28 cellular contexts compared by ENCODE assay signal in the genomic region with DNA sequence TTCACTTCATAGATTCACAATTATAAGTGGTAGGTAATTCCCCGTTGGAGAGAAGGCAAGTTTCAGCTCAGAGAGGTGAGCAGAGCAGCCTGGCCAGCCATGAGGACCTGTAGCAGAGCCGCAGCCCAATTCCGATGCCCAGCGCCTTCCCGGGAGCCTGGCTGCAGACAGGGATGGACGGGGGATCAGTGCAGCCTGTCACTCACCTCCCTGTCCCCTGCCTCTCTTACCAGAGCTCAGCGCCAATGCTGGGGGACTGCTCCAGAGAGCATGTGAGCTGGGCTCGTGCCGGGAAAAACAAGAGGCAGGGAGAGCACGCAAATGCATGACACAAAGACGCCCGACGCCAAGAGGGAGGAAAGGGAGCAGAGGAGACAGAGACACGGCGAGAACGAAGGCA.
"Had no signal": no experiment of that assay in that cellular context is flagged by ENCODE, and none has a peak within 500 bp of the region (broad histone marks: within the 10 kb centered on the region; RNA-seq: fewer than 3 reads in every experiment).

No MANE protein-coding gene starts in this region.

- H3K27me3 ChIP-seq: colonic mucosa, esophagus muscularis mucosa, foreskin keratinocyte, pancreas, sigmoid colon, suprapubic skin, tibial nerve had no signal

- H3K4me1 Mint-ChIP-seq: naive B cell; stimulated activated naive CD8-positive, alpha-beta T cell treated with anti-CD3 and anti-CD28 coated beads, Interleukin-15, amount 100 ng/mL, for 72 hours had no signal

- H3K36me3 Mint-ChIP-seq: naive B cell; stimulated activated effector memory CD8-positive, alpha-beta T cell treated with anti-CD3 and anti-CD28 coated beads, Interleukin-12 subunit alpha, Interleukin-12 subunit beta, amount 100 ng/mL, for 72 hours had no signal

- FAIRE-seq: bronchial epithelial cell, pancreas, small intestine, TTC549 had no signal

- H3K4me1 ChIP-seq: colonic mucosa, pancreas, prostate gland had no signal

- H3K27ac Mint-ChIP-seq: activated T-helper 1 cell treated with anti-CD3 and anti-CD28 coated beads, Interleukin-12 subunit alpha, Interleukin-12 subunit beta, Interleukin-2, Interleukin-4 antibody, amounts not matched to agents 30 ng/mL and 10 ng/mL and 1 ng/mL, durations not matched to agents 14 hours and 24 hours and 36 hours; effector memory CD8-positive, alpha-beta T cell; stimulated activated effector memory CD8-positive, alpha-beta T cell treated with anti-CD3 and anti-CD28 coated beads, Interleukin-12 subunit alpha, Interleukin-12 subunit beta, amount 100 ng/mL, for 72 hours; stimulated activated naive CD8-positive, alpha-beta T cell treated with anti-CD3 and anti-CD28 coated beads, Interleukin-15, amount 100 ng/mL, for 72 hours had no signal

- ATAC-seq: activated CD4-positive, CD25-positive, alpha-beta regulatory T cell treated with anti-CD3 and anti-CD28 coated beads, Interleukin-2, amount 50 U/mL, for 24 hours; effector memory CD8-positive, alpha-beta T cell; foreskin keratinocyte; left ventricle myocardium superior; pancreas; stimulated activated effector memory CD8-positive, alpha-beta T cell treated with anti-CD3 and anti-CD28 coated beads, Interleukin-12 subunit alpha, Interleukin-12 subunit beta, amount 100 ng/mL, for 72 hours; stimulated activated naive CD8-positive, alpha-beta T cell treated with anti-CD3 and anti-CD28 coated beads, Interleukin-15, amount 100 ng/mL, for 72 hours had no signal

- H3K36me3 ChIP-seq: colonic mucosa, esophagus muscularis mucosa, pancreas, prostate gland, sigmoid colon, suprapubic skin, tibial nerve, WERI-Rb-1 had no signal

- H3K4me3 Mint-ChIP-seq: activated T-helper 1 cell treated with anti-CD3 and anti-CD28 coated beads, Interleukin-12 subunit alpha, Interleukin-12 subunit beta, Interleukin-2, Interleukin-4 antibody, amounts not matched to agents 30 ng/mL and 10 ng/mL and 1 ng/mL, durations not matched to agents 14 hours and 24 hours and 36 hours; central memory CD8-positive, alpha-beta T cell; effector memory CD8-positive, alpha-beta T cell; naive B cell; nephron progenitor cell; stimulated activated effector memory CD8-positive, alpha-beta T cell treated with anti-CD3 and anti-CD28 coated beads, Interleukin-12 subunit alpha, Interleukin-12 subunit beta, amount 100 ng/mL, for 72 hours; stimulated activated naive CD8-positive, alpha-beta T cell treated with anti-CD3 and anti-CD28 coated beads, Interleukin-15, amount 100 ng/mL, for 72 hours had no signal

- DNase-seq: activated CD4-positive, alpha-beta T cell treated with anti-CD3 and anti-CD28 coated beads for 48 hours; activated CD4-positive, alpha-beta T cell treated with anti-CD3 and anti-CD28 coated beads, Interleukin-2, amount 50 U/mL, for 48 hours; activated CD8-positive, alpha-beta memory T cell treated with anti-CD3 and anti-CD28 coated beads for 24 hours; activated gamma-delta T cell treated with Interleukin-2 at 50 U/mL for 16 hours; activated naive CD4-positive, alpha-beta T cell treated with anti-CD3 and anti-CD28 coated beads, Interleukin-2, amount 50 U/mL, for 16 hours; colonic mucosa; effector memory CD8-positive, alpha-beta T cell; foreskin keratinocyte; left ventricle myocardium superior; naive B cell; nephron progenitor cell; pancreas; sigmoid colon; small intestine; stimulated activated CD4-positive, alpha-beta T cell treated with anti-CD3 and anti-CD28 coated beads, Interleukin-4, amount 100 ng/mL, for 24 hours; stimulated activated naive CD8-positive, alpha-beta T cell treated with anti-CD3 and anti-CD28 coated beads, Interleukin-15, amount 100 ng/mL, for 72 hours; T-helper 1 cell; WERI-Rb-1 had no signal

- H3K4me3 ChIP-seq: colonic mucosa, esophagus muscularis mucosa, pancreas, prostate gland, sigmoid colon, suprapubic skin, tibial nerve had no signal

- H3K9me3 ChIP-seq: colonic mucosa, esophagus muscularis mucosa, pancreas, prostate gland, sigmoid colon, suprapubic skin had no signal

- H3K27me3 Mint-ChIP-seq: naive B cell; stimulated activated naive CD8-positive, alpha-beta T cell treated with anti-CD3 and anti-CD28 coated beads, Interleukin-15, amount 100 ng/mL, for 72 hours had no signal

- H3K27ac ChIP-seq: colonic mucosa, esophagus muscularis mucosa, foreskin keratinocyte, pancreas, prostate gland, sigmoid colon, suprapubic skin, tibial nerve, WERI-Rb-1 had no signal

- H3K9me3 Mint-ChIP-seq: central memory CD8-positive, alpha-beta T cell; effector memory CD8-positive, alpha-beta T cell; stimulated activated effector memory CD8-positive, alpha-beta T cell treated with anti-CD3 and anti-CD28 coated beads, Interleukin-12 subunit alpha, Interleukin-12 subunit beta, amount 100 ng/mL, for 72 hours; stimulated activated naive CD8-positive, alpha-beta T cell treated with anti-CD3 and anti-CD28 coated beads, Interleukin-15, amount 100 ng/mL, for 72 hours had no signal
